Comparison of ENCODE assay signal across 25 cellular contexts in the genomic region with DNA sequence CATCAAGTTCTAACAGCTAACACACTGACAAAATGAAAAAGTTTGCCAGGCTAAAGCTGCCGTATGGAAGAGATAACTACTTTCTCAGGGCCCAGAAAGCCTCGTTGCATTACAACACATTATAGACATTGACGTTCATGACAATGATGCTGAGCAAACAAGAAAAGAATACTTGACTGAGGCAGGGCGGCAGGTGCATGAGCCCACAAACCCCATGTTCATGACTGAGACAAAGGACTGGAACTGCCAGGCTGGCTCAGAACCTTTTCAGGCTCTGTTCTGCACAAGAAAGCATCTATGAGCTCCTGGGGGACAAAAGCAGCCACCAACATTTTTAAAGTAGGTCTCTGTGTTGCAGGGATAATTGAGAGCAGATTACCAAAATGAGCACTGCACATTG. TPM values are rescaled to one million over a fixed set of nuclear protein-coding genes. Genes with fewer than 3 reads are reported as not detected.
DNase-seq lines count a peak whose midpoint lies in the region; ATAC-seq and TF ChIP-seq lines count a peak whose summit lies in the region.
"Had no signal": no experiment of that assay in that cellular context is flagged by ENCODE, and none has a peak within 500 bp of the region (broad histone marks: within the 10 kb centered on the region; RNA-seq: fewer than 3 reads in every experiment).

No MANE protein-coding gene starts in this region.

- H3K9me3 ChIP-seq in endodermal cell (ENCODE audit: control insufficient read depth, low read length) = no peaks in the 10 kb centered on the region
- no peaks in the 10 kb centered on the region for H3K9me3 ChIP-seq in esophagus muscularis mucosa
- H3K9me3 ChIP-seq in osteoblast (ENCODE audit: low read depth, low read length) = no peaks in the 10 kb centered on the region
- H3K9me3 ChIP-seq in SK-N-SH = no peaks in the 10 kb centered on the region
- H3K9me3 ChIP-seq: HAP-1, upper lobe of left lung had no signal

- no peaks in the 10 kb centered on the region for H3K4me1 Mint-ChIP-seq in endodermal cell

- no peak overlapping the region for H3K4me3 Mint-ChIP-seq in endodermal cell
- H3K4me3 Mint-ChIP-seq: activated naive CD8-positive, alpha-beta T cell treated with anti-CD3 and anti-CD28 coated beads, Interleukin-2, amount 10 ng/mL, durations not matched to agents 7 days and 5 days had no signal

- no peak overlapping the region for H3K4me3 ChIP-seq in endodermal cell (ENCODE audit: low read length)
- H3K4me3 ChIP-seq in esophagus muscularis mucosa = no peak overlapping the region
- H3K4me3 ChIP-seq in osteoblast (ENCODE audit: insufficient read depth, low read length) = no peak overlapping the region
- H3K4me3 ChIP-seq in SK-N-SH (ENCODE audit: low read depth in 2 of 2, low read length in 1 of 2) = no peak overlapping the region
- H3K4me3 ChIP-seq: BLaER1 treated with 17β-estradiol and CSF1 and Interleukin-3, amounts not matched to agents 10 nM and 100 nM; HAP-1; upper lobe of left lung had no signal

- H3K27me3 Mint-ChIP-seq in endodermal cell (ENCODE audit: insufficient read depth) = no peaks in the 10 kb centered on the region
- H3K27me3 Mint-ChIP-seq: activated naive CD8-positive, alpha-beta T cell treated with anti-CD3 and anti-CD28 coated beads, Interleukin-2, amount 10 ng/mL, durations not matched to agents 7 days and 5 days had no signal

- DNase-seq in COR-L47 (lab: John Stamatoyannopoulos, UW) = peak; percentile 26
- DNase-seq in NCI-H1436 (lab: John Stamatoyannopoulos, UW) = peak; percentile 75
- DNase-seq in NCI-H345 (lab: John Stamatoyannopoulos, UW) = peak; percentile 91
- DNase-seq in endodermal cell = no peak
- no peak for DNase-seq in esophagus muscularis mucosa (ENCODE audit: extremely low spot score)
- no peak for DNase-seq in osteoblast (ENCODE audit: insufficient read length, low spot score, missing footprints)
- DNase-seq in SK-N-SH = no peak
- DNase-seq: activated CD8-positive, alpha-beta memory T cell treated with anti-CD3 and anti-CD28 coated beads, Interleukin-2, amount 50 U/mL, for 48 hours; activated effector memory CD4-positive, alpha-beta T cell treated with Interleukin-2 at 50 U/mL for 16 hours; activated naive CD8-positive, alpha-beta T cell treated with anti-CD3 and anti-CD28 coated beads, Interleukin-2, amount 10 ng/mL, durations not matched to agents 7 days and 5 days; foreskin keratinocyte; IMR-90; NCI-H2171 treated with DMSO at 0.1 percent for 48 hours; NK-92 treated with Interleukin-12 subunit alpha and Interleukin-12 subunit beta, amount 100 ng/mL, for 24 hours; posterior cingulate gyrus; stimulated activated CD4-positive, alpha-beta T cell treated with anti-CD3 and anti-CD28 coated beads, Interleukin-15, amount 100 ng/mL, for 24 hours; upper lobe of left lung; WERI-Rb-1 had no signal

- intact Hi-C loops in esophagus muscularis mucosa (cut with DNase I) = no loop called here

- TF ChIP-seq POLR2A in esophagus muscularis mucosa (IDR thresholded peaks at IDR 0.05; ENCODE audit: low read depth) = no peak

- H3K27ac ChIP-seq in endodermal cell (ENCODE audit: low read depth, low read length) (peak overlapping the region; percentile 66), esophagus muscularis mucosa (replicated peaks in 1 of 4) (no peak overlapping the region), osteoblast (ENCODE audit: low read depth, low read length) (no peak overlapping the region), SK-N-SH (ENCODE audit: low read depth in 2 of 2, low read length in 1 of 2) (no peak overlapping the region)
- H3K27ac ChIP-seq: BLaER1 treated with 17β-estradiol and CSF1 and Interleukin-3, amounts not matched to agents 10 nM and 100 nM; foreskin keratinocyte; upper lobe of left lung; WERI-Rb-1 had no signal

- TF ChIP-seq EP300 in esophagus muscularis mucosa (IDR thresholded peaks at IDR 0.05) = no peak
- TF ChIP-seq EP300 in SK-N-SH (IDR thresholded peaks at IDR 0.05; ENCODE audit: borderline replicate concordance in 1 of 2, low read depth in 1 of 2, low read length in 1 of 2) = no peak

- H2AFZ ChIP-seq in osteoblast (ENCODE audit: low read length) = no peak overlapping the region
- no peak overlapping the region for H2AFZ ChIP-seq in SK-N-SH (ENCODE audit: low read depth)

- no peak overlapping the region for H3K27ac Mint-ChIP-seq in endodermal cell
- H3K27ac Mint-ChIP-seq: activated naive CD8-positive, alpha-beta T cell treated with anti-CD3 and anti-CD28 coated beads, Interleukin-2, amount 10 ng/mL, durations not matched to agents 7 days and 5 days had no signal

- no peak for TF ChIP-seq RAD21 in SK-N-SH (IDR thresholded peaks at IDR 0.05; ENCODE audit: low read length)

- ATAC-seq in GM21529 (IDR thresholded peaks at IDR 0.05; ENCODE audit: unreplicated experiment) = no peak
- ATAC-seq: foreskin keratinocyte, Panc1, sciatic nerve had no signal

- no peak overlapping the region for H3K4me2 ChIP-seq in osteoblast (ENCODE audit: insufficient read depth, low read length)
- no peak overlapping the region for H3K4me2 ChIP-seq in SK-N-SH
- H3K4me2 ChIP-seq: BLaER1 treated with 17β-estradiol and CSF1 and Interleukin-3, amounts not matched to agents 10 nM and 100 nM had no signal

- TF ChIP-seq CTCF in endodermal cell (conservative IDR thresholded peaks at IDR 0.05) (no peak), esophagus muscularis mucosa (IDR thresholded peaks at IDR 0.05) (no peak), osteoblast (IDR thresholded peaks at IDR 0.05; ENCODE audit: extremely low read depth, low read depth, low read length) (no peak), SK-N-SH (IDR thresholded peaks at IDR 0.05) (no peak)

- H4K20me1 ChIP-seq in osteoblast (ENCODE audit: insufficient read depth, low read length) = no peaks in the 10 kb centered on the region
- no peaks in the 10 kb centered on the region for H4K20me1 ChIP-seq in SK-N-SH (ENCODE audit: insufficient read depth)

- H3K9ac ChIP-seq in endodermal cell (ENCODE audit: extremely low read depth, low read length, poor library complexity, severe bottlenecking) = no peak overlapping the region
- no peak overlapping the region for H3K9ac ChIP-seq in SK-N-SH
- H3K9ac ChIP-seq: BLaER1 treated with 17β-estradiol and CSF1 and Interleukin-3, amounts not matched to agents 10 nM and 100 nM had no signal

- CTCF ChIA-PET in SK-N-SH (lab: Yijun Ruan, JAX) = interaction anchor here (0.6 to 1.0 kb wide), 2 partner anchors 18 to 292 kb away, joined by 3 to 5 read pairs; no protein-coding TSS in a partner anchor

- H3K4me1 ChIP-seq in endodermal cell (ENCODE audit: control insufficient read depth, insufficient read depth, low read length) = no peaks in the 10 kb centered on the region
- H3K4me1 ChIP-seq in esophagus muscularis mucosa = no peaks in the 10 kb centered on the region
- peaks cover 4% of the 10 kb centered on the region for H3K4me1 ChIP-seq in osteoblast (ENCODE audit: insufficient read depth, low read length)
- H3K4me1 ChIP-seq in SK-N-SH (ENCODE audit: control insufficient read depth in 1 of 2, insufficient read depth in 2 of 2, low read depth in 1 of 2, low read length in 1 of 2) = no peaks in the 10 kb centered on the region
- H3K4me1 ChIP-seq: HAP-1, upper lobe of left lung had no signal

- peaks cover 10% of the 10 kb centered on the region for H3K9me3 Mint-ChIP-seq in endodermal cell
- H3K9me3 Mint-ChIP-seq: activated naive CD8-positive, alpha-beta T cell treated with anti-CD3 and anti-CD28 coated beads, Interleukin-2, amount 10 ng/mL, durations not matched to agents 7 days and 5 days had no signal

- H3K36me3 ChIP-seq in endodermal cell (ENCODE audit: control insufficient read depth, insufficient read depth, low read length) = no peaks in the 10 kb centered on the region
- H3K36me3 ChIP-seq in esophagus muscularis mucosa = no peaks in the 10 kb centered on the region
- no peaks in the 10 kb centered on the region for H3K36me3 ChIP-seq in osteoblast (ENCODE audit: insufficient read depth, low read length)
- H3K36me3 ChIP-seq in SK-N-SH (replicated peaks in 1 of 2; ENCODE audit: control insufficient read depth in 1 of 2, insufficient read depth in 2 of 2, low read length in 1 of 2) = no peaks in the 10 kb centered on the region
- H3K36me3 ChIP-seq: HAP-1, upper lobe of left lung, WERI-Rb-1 had no signal

- no peaks in the 10 kb centered on the region for H3K79me2 ChIP-seq in osteoblast (ENCODE audit: insufficient read depth, low read length)
- no peaks in the 10 kb centered on the region for H3K79me2 ChIP-seq in SK-N-SH (ENCODE audit: insufficient read depth)

- H3K9me2 ChIP-seq in SK-N-SH = no peaks in the 10 kb centered on the region

- peaks cover 5% of the 10 kb centered on the region for H3F3A ChIP-seq in SK-N-SH (replicated peaks; ENCODE audit: insufficient read depth)

- H3K36me3 Mint-ChIP-seq in endodermal cell (ENCODE audit: low read depth) = no peaks in the 10 kb centered on the region

- POLR2A ChIA-PET in SK-N-SH (lab: Yijun Ruan, JAX) = no interaction called here

- H3K27me3 ChIP-seq in endodermal cell (ENCODE audit: control insufficient read depth, insufficient read depth, low read length, poor library complexity, severe bottlenecking) = no peaks in the 10 kb centered on the region
- no peaks in the 10 kb centered on the region for H3K27me3 ChIP-seq in esophagus muscularis mucosa
- no peaks in the 10 kb centered on the region for H3K27me3 ChIP-seq in osteoblast (ENCODE audit: insufficient read depth, low read length)
- no peaks in the 10 kb centered on the region; the same call in 1 of the 2 replicates for H3K27me3 ChIP-seq in SK-N-SH (ENCODE audit: insufficient read depth)
- H3K27me3 ChIP-seq: foreskin keratinocyte, upper lobe of left lung had no signal

- 70 to 85% methylated on average over 4 of the region's 4 CpGs for WGBS in endodermal cell (ENCODE audit: insufficient coverage in 1 of 2, insufficient read length in 1 of 2), 2 experiments
- 93% methylated on average over 4 of the region's 4 CpGs for WGBS in esophagus muscularis mucosa
- 84% methylated on average over 4 of the region's 4 CpGs for WGBS in SK-N-SH (ENCODE audit: low lambda C conversion rate)

RNA-seq across cellular contexts. Expression of gene TLR6, which starts 13.6 kb away (rescaled TPM):
- total RNA-seq in endodermal cell (under 1 TPM; 0.13 to 0.53 TPM), esophagus muscularis mucosa (1 to 10 TPM; 1.1 to 1.8 (median 1.7) TPM), osteoblast (5.1 and 7.4 TPM in 2 replicates)
- not detected for polyA plus RNA-seq in endodermal cell (2013, experiment 1 of 2)
- 0.04 TPM for polyA plus RNA-seq in endodermal cell (2013, experiment 2 of 2)
- 0.10 and 0.19 TPM in 2 replicates for polyA plus RNA-seq in SK-N-SH (2012; rRNA removed)
- polyA plus RNA-seq in SK-N-SH (2012; cell fraction: cytosol; rRNA removed) = 0.13 and 0.14 TPM in 2 replicates
- 0.39 and 0.56 TPM in 2 replicates for polyA plus RNA-seq in SK-N-SH (2012; cell fraction: nucleus; rRNA removed)
- polyA plus RNA-seq: neural cell had no signal

RNA-seq across cellular contexts. Expression of gene FAM114A1, which starts 24.6 kb away (rescaled TPM):
- total RNA-seq in endodermal cell (10 to 100 TPM; 19.3 to 39.3 TPM), esophagus muscularis mucosa (100 to 1,000 TPM in 3 of 4 donors, 10 to 100 TPM in 1; 88.6 to 145 (median 110) TPM), osteoblast (352 and 392 TPM in 2 replicates)
- 17.2 TPM for polyA plus RNA-seq in endodermal cell (2013, experiment 1 of 2)
- 17.8 TPM for polyA plus RNA-seq in endodermal cell (2013, experiment 2 of 2)
- 48.2 and 54.2 TPM in 2 replicates for polyA plus RNA-seq in SK-N-SH (2012; rRNA removed)
- 37.9 and 43.6 TPM in 2 replicates for polyA plus RNA-seq in SK-N-SH (2012; cell fraction: cytosol; rRNA removed)
- 36.8 and 41.4 TPM in 2 replicates for polyA plus RNA-seq in SK-N-SH (2012; cell fraction: nucleus; rRNA removed)
- polyA plus RNA-seq: neural cell had no signal

RNA-seq across cellular contexts. Expression of gene TLR1, which starts 38.4 kb away (rescaled TPM):
- total RNA-seq in endodermal cell = under 1 TPM in 1 of 2 donors, not detected in 1; 0.09 TPM
- polyA plus RNA-seq in endodermal cell (2013, experiment 1 of 2) = not detected
- polyA plus RNA-seq in endodermal cell (2013, experiment 2 of 2) = not detected
- total RNA-seq in esophagus muscularis mucosa = 10 to 100 TPM in 2 of 4 donors, 1 to 10 TPM in 2; 4.3 to 14.9 (median 9.1) TPM
- total RNA-seq in osteoblast = 2.4 and 3.3 TPM in 2 replicates
- polyA plus RNA-seq in SK-N-SH (2012; rRNA removed) = 0.03 TPM in 1 of 2 replicates, not detected in the other
- polyA plus RNA-seq in SK-N-SH (2012; cell fraction: cytosol; rRNA removed) = 0.03 TPM in 1 of 2 replicates, not detected in the other
- 0.04 TPM in 1 of 2 replicates, not detected in the other for polyA plus RNA-seq in SK-N-SH (2012; cell fraction: nucleus; rRNA removed)
- total RNA-seq: G401 had no signal
- polyA plus RNA-seq: neural cell had no signal

Comparison
In these comparisons a context has a peak if more than half of its experiments do, and no peak if none do; other contexts are left out.
1. DNase-seq: peak in COR-L47 (single experiment), NCI-H1436 (single experiment) and NCI-H345 (single experiment); none in endodermal cell (single experiment), esophagus muscularis mucosa (single experiment), osteoblast (single experiment) and SK-N-SH (single experiment).